22 cellular contexts compared by ENCODE assay signal in the genomic region with DNA sequence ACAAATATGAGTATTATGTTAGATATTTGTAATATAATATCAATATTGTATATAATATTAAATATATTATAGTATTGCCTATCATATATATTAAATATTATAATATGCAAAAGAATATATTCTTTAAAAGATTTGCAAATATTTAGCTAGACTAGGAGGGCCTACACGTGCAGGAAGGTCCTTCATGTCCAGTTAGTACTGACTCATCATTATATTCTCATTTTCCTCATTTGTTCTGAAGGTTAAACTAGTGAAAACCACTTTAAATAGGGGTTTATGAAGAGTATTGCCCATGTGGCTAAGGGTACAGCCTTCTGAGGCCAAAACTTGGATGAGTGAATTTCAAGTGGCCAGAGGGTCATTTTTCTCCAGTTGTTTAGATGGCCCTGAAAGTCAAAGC.
A peak's percentile ranks its signal among the peaks of the same experiment; 100 is the strongest.
DNase-seq lines count a peak whose midpoint lies in the region; ATAC-seq, FAIRE-seq and TF ChIP-seq lines count a peak whose summit lies in the region.
"Had no signal": no experiment of that assay in that cellular context is flagged by ENCODE, and none has a peak within 500 bp of the region (broad histone marks: within the 10 kb centered on the region; RNA-seq: fewer than 3 reads in every experiment).

No MANE protein-coding gene starts in this region.

- TF ChIP-seq CTCF in HepG2 (CRISPR knock-in tag; IDR thresholded peaks at IDR 0.05) (no peak), right lobe of liver (IDR thresholded peaks at IDR 0.05) (no peak), kidney (IDR thresholded peaks at IDR 0.05; ENCODE audit: borderline replicate concordance, extremely low read depth, insufficient read depth) (no peak)

- DNase-seq in HepG2 (ENCODE audit: low spot score) (no peak), right lobe of liver (no peak), kidney (no peak), HuH-7.5 (ENCODE audit: low spot score) (no peak)
- DNase-seq: ACHN; AML-193; BE2C; Calu3; CD4-positive, alpha-beta memory T cell; COR-L47; DMS53; DMS79 treated with DMSO at 0.1 percent for 48 hours; GOT3; H7; HCEC 1CT had no signal

- no peaks in the 10 kb centered on the region for H4K20me1 ChIP-seq in HepG2 (ENCODE audit: insufficient read depth, low read length)
- H4K20me1 ChIP-seq: BLaER1 treated with 17β-estradiol and CSF1 and Interleukin-3, amounts not matched to agents 10 nM and 100 nM had no signal

- FAIRE-seq in HepG2 (lab: Jason Lieb, UNC) (no peak), TTC549 (lab: Jason Lieb, UNC) (peak; percentile 75), kidney (lab: Jason Lieb, UNC) (peak; percentile 35)
- FAIRE-seq: A549, GM12892, GM19239 had no signal

- WGBS in HepG2 (ENCODE audit: low lambda C conversion rate): 0% methylated on average over 1 of the region's 1 CpG
- WGBS in right lobe of liver (ENCODE audit: insufficient coverage, low coverage, low lambda C conversion rate, missing lambda C conversion rate): 71% methylated on average over 1 of the region's 1 CpG

- TF ChIP-seq POLR2A in HepG2 (IDR thresholded peaks at IDR 0.05; ENCODE audit: insufficient read depth in 1 of 2, low read depth in 2 of 2, low read length in 2 of 2) (no peak), right lobe of liver (IDR thresholded peaks at IDR 0.05) (no peak)

- H3K27ac ChIP-seq in HepG2 (ENCODE audit: extremely low read length, insufficient read depth, low read length) (no peak overlapping the region), right lobe of liver (no peak overlapping the region), kidney (ENCODE audit: low read depth in 2 of 2, low read length in 2 of 2) (no peak overlapping the region)
- H3K27ac ChIP-seq: 22Rv1; A549; BLaER1 treated with 17β-estradiol and CSF1 and Interleukin-3, amounts not matched to agents 10 nM and 100 nM had no signal

- ATAC-seq in HepG2 (no peak), right lobe of liver (no peak), GM21619 (IDR thresholded peaks at IDR 0.05; ENCODE audit: unreplicated experiment) (no peak)
- ATAC-seq: A549 had no signal

- H3K4me1 ChIP-seq in HepG2 (ENCODE audit: insufficient read depth, low read length) (no peaks in the 10 kb centered on the region), right lobe of liver (no peaks in the 10 kb centered on the region), kidney (ENCODE audit: control insufficient read depth in 1 of 2, insufficient read depth in 1 of 2, low read depth in 1 of 2, low read length in 2 of 2) (no peaks in the 10 kb centered on the region)
- H3K4me1 ChIP-seq: A549, BE2C had no signal

- no peak overlapping the region for H3K4me3 ChIP-seq in HepG2 (replicated peaks in 1 of 3; ENCODE audit: insufficient read depth in 1 of 3, low read depth in 2 of 3, low read length in 3 of 3)
- no peak overlapping the region for H3K4me3 ChIP-seq in right lobe of liver
- H3K4me3 ChIP-seq in kidney (ENCODE audit: low read length in 2 of 2): no peak overlapping the region
- H3K4me3 ChIP-seq: A549; BLaER1 treated with 17β-estradiol and CSF1 and Interleukin-3, amounts not matched to agents 10 nM and 100 nM had no signal

- no TSS peak for BruUV-seq in HepG2 (replicated peaks; lab: Mats Ljungman, UMichigan)

- no peak overlapping the region for H2AFZ ChIP-seq in HepG2 (ENCODE audit: low read length)

- POLR2A ChIA-PET in HepG2 (lab: Yijun Ruan, JAX): no interaction called here

- TF ChIP-seq EP300 in HepG2 (IDR thresholded peaks at IDR 0.05; ENCODE audit: low read depth in 2 of 2, low read length in 2 of 2) (no peak), HepG2 (CRISPR knock-in tag; IDR thresholded peaks at IDR 0.05; ENCODE audit: borderline replicate concordance) (no peak)

- CTCF ChIA-PET in HepG2 (lab: Yijun Ruan, JAX; ENCODE audit: low intra/inter-chr PET ratio, low total read pairs): no interaction called here

- no peaks in the 10 kb centered on the region for H3K36me3 ChIP-seq in HepG2 (replicated peaks in 1 of 2; ENCODE audit: control insufficient read depth in 1 of 2, insufficient read depth in 2 of 2, low read length in 2 of 2)
- no peaks in the 10 kb centered on the region for H3K36me3 ChIP-seq in right lobe of liver
- no peaks in the 10 kb centered on the region for H3K36me3 ChIP-seq in kidney (ENCODE audit: control insufficient read depth in 1 of 2, insufficient read depth in 2 of 2, low read length in 2 of 2)
- H3K36me3 ChIP-seq: BE2C; BLaER1 treated with 17β-estradiol and CSF1 and Interleukin-3, amounts not matched to agents 10 nM and 100 nM had no signal

- in situ Hi-C loops in HepG2 (cut with HindIII; ENCODE audit: extremely low pct_ligation_motif_present, low pct_unique_long_range_greater_than_20kb): loop anchor here (10.0 kb wide), 1 partner anchor 691 kb away; no protein-coding TSS in a partner anchor

- H3K27me3 ChIP-seq in HepG2 (ENCODE audit: control insufficient read depth in 1 of 2, insufficient read depth in 2 of 2, low read length in 2 of 2) (no peaks in the 10 kb centered on the region), right lobe of liver (no peaks in the 10 kb centered on the region)
- H3K27me3 ChIP-seq: BE2C; BLaER1 treated with 17β-estradiol and CSF1 and Interleukin-3, amounts not matched to agents 10 nM and 100 nM had no signal

- H3K79me2 ChIP-seq in HepG2 (ENCODE audit: insufficient read depth, low read length): no peaks in the 10 kb centered on the region

- no peaks in the 10 kb centered on the region for H3K9me3 ChIP-seq in HepG2 (ENCODE audit: low read length)
- no peaks in the 10 kb centered on the region for H3K9me3 ChIP-seq in right lobe of liver
- no peaks in the 10 kb centered on the region for H3K9me3 ChIP-seq in kidney (ENCODE audit: control insufficient read depth in 1 of 2, low read length in 2 of 2)
- H3K9me3 ChIP-seq: A549; BE2C; BLaER1 treated with 17β-estradiol and CSF1 and Interleukin-3, amounts not matched to agents 10 nM and 100 nM had no signal

- no peak for TF ChIP-seq RAD21 in HepG2 (CRISPR knock-in tag; IDR thresholded peaks at IDR 0.05)

- intact Hi-C loops in HepG2 (cut with micrococcal nuclease; ENCODE audit: unreplicated experiment) (no loop called here), right lobe of liver (cut with DNase I) (no loop called here), kidney (cut with DNase I) (no loop called here)

- no peak overlapping the region for H3K4me2 ChIP-seq in HepG2 (ENCODE audit: low read depth, low read length)
- H3K4me2 ChIP-seq: A549; BLaER1 treated with 17β-estradiol and CSF1 and Interleukin-3, amounts not matched to agents 10 nM and 100 nM had no signal

- H3K9ac ChIP-seq in HepG2 (ENCODE audit: insufficient read depth, low read depth, low read length): no peak overlapping the region
- H3K9ac ChIP-seq in kidney (ENCODE audit: low read length in 2 of 2): no peak overlapping the region
- H3K9ac ChIP-seq: BLaER1 treated with 17β-estradiol and CSF1 and Interleukin-3, amounts not matched to agents 10 nM and 100 nM had no signal

TF ChIP-seq in HepG2, 621 proteins besides CTCF, POLR2A, EP300 and RAD21:
- TF ChIP-seq PRPF4 (IDR thresholded peaks at IDR 0.05; ENCODE audit: low read depth, low read length, poor library complexity, severe bottlenecking): no peak
- peak; percentile 46 to 59; a peak in 3 of 4 replicates for TF ChIP-seq MAFK (conservative IDR thresholded peaks at IDR 0.05 in 1 of 2, IDR thresholded peaks at IDR 0.05 in 1 of 2; ENCODE audit: low read length in 2 of 2)
- TF ChIP-seq MAFF (IDR thresholded peaks at IDR 0.05; ENCODE audit: low read depth, low read length): peak; percentile 52; the same call in 1 of the 2 replicates
- TF ChIP-seq, protein P1, sequence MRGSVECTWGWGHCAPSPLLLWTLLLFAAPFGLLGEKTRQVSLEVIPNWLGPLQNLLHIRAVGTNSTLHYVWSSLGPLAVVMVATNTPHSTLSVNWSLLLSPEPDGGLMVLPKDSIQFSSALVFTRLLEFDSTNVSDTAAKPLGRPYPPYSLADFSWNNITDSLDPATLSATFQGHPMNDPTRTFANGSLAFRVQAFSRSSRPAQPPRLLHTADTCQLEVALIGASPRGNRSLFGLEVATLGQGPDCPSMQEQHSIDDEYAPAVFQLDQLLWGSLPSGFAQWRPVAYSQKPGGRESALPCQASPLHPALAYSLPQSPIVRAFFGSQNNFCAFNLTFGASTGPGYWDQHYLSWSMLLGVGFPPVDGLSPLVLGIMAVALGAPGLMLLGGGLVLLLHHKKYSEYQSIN (CRISPR knock-in tag; IDR thresholded peaks at IDR 0.05; ENCODE audit: borderline replicate concordance): no peak
- no peak for TF ChIP-seq ARHGAP35 (CRISPR knock-in tag; IDR thresholded peaks at IDR 0.05; ENCODE audit: borderline replicate concordance)
- TF ChIP-seq ARNT (IDR thresholded peaks at IDR 0.05): no peak
